ENCODE assay signal across 10 cellular contexts in genomic region chr17:27878776-27879562, GRCh38. TPM values are rescaled to one million over a fixed set of nuclear protein-coding genes. Genes with fewer than 3 reads are reported as not detected.
DNase-seq lines count a peak whose midpoint lies in the region; ATAC-seq and TF ChIP-seq lines count a peak whose summit lies in the region.
"Had no signal": no experiment of that assay in that cellular context is flagged by ENCODE, and none has a peak within 500 bp of the region (broad histone marks: within the 10 kb centered on the region; RNA-seq: fewer than 3 reads in every experiment).

No MANE protein-coding gene starts in this region.

- peaks cover 0 to 3% of the 10 kb centered on the region in 2 experiments; a peak in 1 of 4 replicates for H3K4me1 ChIP-seq in SK-N-SH (ENCODE audit: control insufficient read depth in 1 of 2, insufficient read depth in 2 of 2, low read depth in 1 of 2, low read length in 1 of 2)
- no peaks in the 10 kb centered on the region for H3K4me1 ChIP-seq in upper lobe of right lung

- no peak overlapping the region for H3K9ac ChIP-seq in SK-N-SH

- no peaks in the 10 kb centered on the region for H3K9me3 ChIP-seq in SK-N-SH
- H3K9me3 ChIP-seq in upper lobe of right lung: no peaks in the 10 kb centered on the region

- no peak overlapping the region for H3K4me3 ChIP-seq in SK-N-SH (ENCODE audit: low read depth in 2 of 2, low read length in 1 of 2)
- H3K4me3 ChIP-seq in upper lobe of right lung: no peak overlapping the region

- TF ChIP-seq RAD21 in SK-N-SH (IDR thresholded peaks at IDR 0.05; ENCODE audit: low read length): no peak

- intact Hi-C loops in upper lobe of right lung (cut with DNase I): no loop called here

- no peaks in the 10 kb centered on the region for H3K9me3 Mint-ChIP-seq in activated naive CD4-positive, alpha-beta T cell treated with anti-CD3 and anti-CD28 coated beads, Interleukin-2, amount 10 ng/mL, durations not matched to agents 7 days and 5 days
- H3K9me3 Mint-ChIP-seq: mesothelial cell of epicardium had no signal

- CTCF ChIA-PET in SK-N-SH (lab: Yijun Ruan, JAX): interaction anchor here (0.8 to 12.4 kb wide), 36 partner anchors 8 to 449 kb away, joined by 3 to 289 read pairs (median 10); partner anchors contain the start of genes KSR1, LYRM9 and NOS2
- CTCF ChIA-PET in activated naive CD4-positive, alpha-beta T cell treated with anti-CD3 and anti-CD28 coated beads, Interleukin-2, amount 10 ng/mL, durations not matched to agents 7 days and 5 days (lab: Charles Lee): interaction anchor here (0.7 to 10.0 kb wide), 18 partner anchors 10 to 228 kb away, joined by 3 to 404 read pairs (median 7); partner anchors contain the start of genes LYRM9 and NOS2

- peaks cover 23% of the 10 kb centered on the region for H3K4me1 Mint-ChIP-seq in activated naive CD4-positive, alpha-beta T cell treated with anti-CD3 and anti-CD28 coated beads, Interleukin-2, amount 10 ng/mL, durations not matched to agents 7 days and 5 days

- no peaks in the 10 kb centered on the region for H4K20me1 ChIP-seq in SK-N-SH (ENCODE audit: insufficient read depth)

- peak overlapping the region; percentile 42 for H3K27ac Mint-ChIP-seq in activated naive CD4-positive, alpha-beta T cell treated with anti-CD3 and anti-CD28 coated beads, Interleukin-2, amount 10 ng/mL, durations not matched to agents 7 days and 5 days
- H3K27ac Mint-ChIP-seq: mesothelial cell of epicardium had no signal

- no peak for TF ChIP-seq CTCF in SK-N-SH (IDR thresholded peaks at IDR 0.05)
- TF ChIP-seq CTCF in GM13977 (IDR thresholded peaks at IDR 0.05; ENCODE audit: extremely low read depth, insufficient read depth, missing control alignments): no peak
- TF ChIP-seq CTCF in upper lobe of right lung (IDR thresholded peaks at IDR 0.05): no peak

- H3K27me3 ChIP-seq in SK-N-SH (ENCODE audit: insufficient read depth): no peaks in the 10 kb centered on the region
- H3K27me3 ChIP-seq in upper lobe of right lung: no peaks in the 10 kb centered on the region

- POLR2A ChIA-PET in SK-N-SH (lab: Yijun Ruan, JAX): no interaction called here

- H3K9me2 ChIP-seq in SK-N-SH: no peaks in the 10 kb centered on the region

- no peak overlapping the region for H2AFZ ChIP-seq in SK-N-SH (ENCODE audit: low read depth)

- H3K27ac ChIP-seq in SK-N-SH (ENCODE audit: low read depth in 2 of 2, low read length in 1 of 2): no peak overlapping the region
- no peak overlapping the region for H3K27ac ChIP-seq in upper lobe of right lung

- H3F3A ChIP-seq in SK-N-SH (replicated peaks; ENCODE audit: insufficient read depth): no peaks in the 10 kb centered on the region

- 73% methylated on average over 13 of the region's 13 CpGs for WGBS in SK-N-SH (ENCODE audit: low lambda C conversion rate)

- no peak overlapping the region for H3K4me3 Mint-ChIP-seq in activated naive CD4-positive, alpha-beta T cell treated with anti-CD3 and anti-CD28 coated beads, Interleukin-2, amount 10 ng/mL, durations not matched to agents 7 days and 5 days
- H3K4me3 Mint-ChIP-seq: mesothelial cell of epicardium had no signal

- no peak overlapping the region for H3K4me2 ChIP-seq in SK-N-SH

- H3K36me3 ChIP-seq in SK-N-SH (replicated peaks in 1 of 2; ENCODE audit: control insufficient read depth in 1 of 2, insufficient read depth in 2 of 2, low read length in 1 of 2) (no peaks in the 10 kb centered on the region), upper lobe of right lung (no peaks in the 10 kb centered on the region)

- peak; percentile 30 for DNase-seq in SK-N-SH
- DNase-seq in SHP77 treated with DMSO at 0.1 percent for 48 hours (lab: John Stamatoyannopoulos, UW): peak; percentile 5
- peak; percentile 82 for DNase-seq in activated naive CD4-positive, alpha-beta T cell treated with anti-CD3 and anti-CD28 coated beads, Interleukin-2, amount 10 ng/mL, durations not matched to agents 7 days and 5 days
- peak; percentile 19 to 20 for DNase-seq in stimulated activated CD4-positive, alpha-beta T cell treated with anti-CD3 and anti-CD28 coated beads, Interleukin-4, amount 100 ng/mL, for 4 hours
- no peak for DNase-seq in retina
- DNase-seq in GM13977 (ENCODE audit: low spot score): no peak
- no peak for DNase-seq in upper lobe of right lung
- DNase-seq: NCI-H2107 had no signal

- TF ChIP-seq EP300 in SK-N-SH (IDR thresholded peaks at IDR 0.05; ENCODE audit: borderline replicate concordance in 1 of 2, low read depth in 1 of 2, low read length in 1 of 2): no peak

- no peak for ATAC-seq in SK-N-SH treated with all-trans-retinoic acid at 6 μM for 48 hours
- no peak for ATAC-seq in upper lobe of right lung

- no peaks in the 10 kb centered on the region for H3K27me3 Mint-ChIP-seq in activated naive CD4-positive, alpha-beta T cell treated with anti-CD3 and anti-CD28 coated beads, Interleukin-2, amount 10 ng/mL, durations not matched to agents 7 days and 5 days

- no peaks in the 10 kb centered on the region for H3K79me2 ChIP-seq in SK-N-SH (ENCODE audit: insufficient read depth)

- in situ Hi-C loops in GM13977 (cut with MboI; ENCODE audit: low pct_unique_long_range_greater_than_20kb, low sequenced_read_pairs, unreplicated experiment): no loop called here

- H3K36me3 Mint-ChIP-seq in activated naive CD4-positive, alpha-beta T cell treated with anti-CD3 and anti-CD28 coated beads, Interleukin-2, amount 10 ng/mL, durations not matched to agents 7 days and 5 days: no peaks in the 10 kb centered on the region

TF ChIP-seq in SK-N-SH, 30 proteins besides CTCF, POLR2A, EP300 and RAD21 (continues in another document):
- TF ChIP-seq JUND (IDR thresholded peaks at IDR 0.05): no peak
- TF ChIP-seq MAX (IDR thresholded peaks at IDR 0.05; ENCODE audit: low read depth): no peak
- TF ChIP-seq, protein P1, sequence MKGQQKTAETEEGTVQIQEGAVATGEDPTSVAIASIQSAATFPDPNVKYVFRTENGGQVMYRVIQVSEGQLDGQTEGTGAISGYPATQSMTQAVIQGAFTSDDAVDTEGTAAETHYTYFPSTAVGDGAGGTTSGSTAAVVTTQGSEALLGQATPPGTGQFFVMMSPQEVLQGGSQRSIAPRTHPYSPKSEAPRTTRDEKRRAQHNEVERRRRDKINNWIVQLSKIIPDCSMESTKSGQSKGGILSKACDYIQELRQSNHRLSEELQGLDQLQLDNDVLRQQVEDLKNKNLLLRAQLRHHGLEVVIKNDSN (IDR thresholded peaks at IDR 0.05; ENCODE audit: borderline replicate concordance, low read depth): no peak
- no peak for TF ChIP-seq FOXJ3 (CRISPR knock-in tag; IDR thresholded peaks at IDR 0.05)
- TF ChIP-seq, protein P2, sequence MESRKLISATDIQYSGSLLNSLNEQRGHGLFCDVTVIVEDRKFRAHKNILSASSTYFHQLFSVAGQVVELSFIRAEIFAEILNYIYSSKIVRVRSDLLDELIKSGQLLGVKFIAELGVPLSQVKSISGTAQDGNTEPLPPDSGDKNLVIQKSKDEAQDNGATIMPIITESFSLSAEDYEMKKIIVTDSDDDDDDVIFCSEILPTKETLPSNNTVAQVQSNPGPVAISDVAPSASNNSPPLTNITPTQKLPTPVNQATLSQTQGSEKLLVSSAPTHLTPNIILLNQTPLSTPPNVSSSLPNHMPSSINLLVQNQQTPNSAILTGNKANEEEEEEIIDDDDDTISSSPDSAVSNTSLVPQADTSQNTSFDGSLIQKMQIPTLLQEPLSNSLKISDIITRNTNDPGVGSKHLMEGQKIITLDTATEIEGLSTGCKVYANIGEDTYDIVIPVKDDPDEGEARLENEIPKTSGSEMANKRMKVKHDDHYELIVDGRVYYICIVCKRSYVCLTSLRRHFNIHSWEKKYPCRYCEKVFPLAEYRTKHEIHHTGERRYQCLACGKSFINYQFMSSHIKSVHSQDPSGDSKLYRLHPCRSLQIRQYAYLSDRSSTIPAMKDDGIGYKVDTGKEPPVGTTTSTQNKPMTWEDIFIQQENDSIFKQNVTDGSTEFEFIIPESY (IDR thresholded peaks at IDR 0.05; ENCODE audit: borderline replicate concordance, low read depth): no peak

TF ChIP-seq in SK-N-SH treated with all-trans-retinoic acid at 6 μM for 48 hours, 23 proteins besides CTCF, POLR2A, EP300 and RAD21 (continues in another document):
- TF ChIP-seq RARB (CRISPR knock-in tag; IDR thresholded peaks at IDR 0.05) (no peak), CSRNP3 (CRISPR knock-in tag; IDR thresholded peaks at IDR 0.05) (no peak), CSDC2 (CRISPR knock-in tag; IDR thresholded peaks at IDR 0.05) (no peak), POU6F1 (CRISPR knock-in tag; IDR thresholded peaks at IDR 0.05; ENCODE audit: borderline replicate concordance, low read depth) (no peak), ESRRG (CRISPR knock-in tag; IDR thresholded peaks at IDR 0.05) (no peak), TOX (CRISPR knock-in tag; IDR thresholded peaks at IDR 0.05; ENCODE audit: borderline replicate concordance) (no peak), ZNF565 (CRISPR knock-in tag; conservative IDR thresholded peaks at IDR 0.05; ENCODE audit: low read depth) (no peak), ZNF70 (CRISPR knock-in tag; IDR thresholded peaks at IDR 0.05) (no peak), ZC3H10 (CRISPR knock-in tag; IDR thresholded peaks at IDR 0.05) (no peak)

RNA-seq across cellular contexts. Expression of gene LYRM9, which starts 14.2 kb away (rescaled TPM):
- polyA plus RNA-seq in SK-N-SH (2012; rRNA removed): 4.6 and 5.7 TPM in 2 replicates
- 4.3 and 4.9 TPM in 2 replicates for polyA plus RNA-seq in SK-N-SH (2012; cell fraction: cytosol; rRNA removed)
- 14.7 and 22.4 TPM in 2 replicates for polyA plus RNA-seq in SK-N-SH (2012; cell fraction: nucleus; rRNA removed)
- total RNA-seq in upper lobe of right lung: 9.0 TPM

Comparison
In these comparisons a context has a peak if more than half of its experiments do, and no peak if none do; other contexts are left out.
1. DNase-seq: peak in SK-N-SH (single experiment), SHP77 treated with DMSO at 0.1 percent for 48 hours (single experiment), activated naive CD4-positive, alpha-beta T cell treated with anti-CD3 and anti-CD28 coated beads, Interleukin-2, amount 10 ng/mL, durations not matched to agents 7 days and 5 days (single experiment) and stimulated activated CD4-positive, alpha-beta T cell treated with anti-CD3 and anti-CD28 coated beads, Interleukin-4, amount 100 ng/mL, for 4 hours (2 of 2); none in retina (single experiment), GM13977 (single experiment) and upper lobe of right lung (single experiment).